ENCODE assay signal across 25 cellular contexts in the genomic region with DNA sequence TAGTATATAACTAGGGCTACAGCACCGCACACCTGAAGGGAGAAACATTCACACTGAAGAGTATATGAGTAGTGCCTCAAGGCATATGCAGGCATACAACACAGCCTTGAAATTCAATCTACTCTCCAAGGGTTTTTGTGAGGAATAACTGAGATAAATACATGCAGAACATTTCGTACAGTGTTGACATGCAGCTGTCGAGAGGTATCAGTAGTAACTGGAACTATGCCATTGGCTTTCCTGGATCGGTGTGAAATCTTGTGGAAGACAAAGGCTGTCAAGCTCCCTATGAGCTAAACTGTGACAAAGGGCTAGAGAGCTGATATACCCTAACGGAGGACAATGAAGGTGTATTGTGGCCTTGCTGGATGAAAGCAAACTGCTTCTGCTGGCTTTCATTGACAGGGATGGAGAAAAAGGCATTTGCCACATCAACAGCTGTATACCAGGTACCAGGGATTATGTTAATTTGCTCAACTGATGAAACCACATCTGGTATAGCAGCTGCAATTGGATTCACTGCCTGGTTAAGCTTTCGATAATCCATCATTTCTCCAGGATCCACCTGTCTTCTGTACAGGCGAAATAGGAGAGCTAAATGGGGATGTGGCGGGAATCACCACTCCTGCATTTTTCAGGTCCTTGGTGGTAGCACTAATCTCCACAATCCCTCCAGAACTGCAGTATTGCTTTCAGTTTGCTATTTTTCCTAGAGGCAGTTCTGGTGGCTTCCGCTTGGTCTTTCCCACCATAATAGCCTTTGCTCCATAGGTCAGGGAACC.
"Had no signal": no experiment of that assay in that cellular context is flagged by ENCODE, and none has a peak within 500 bp of the region (broad histone marks: within the 10 kb centered on the region; RNA-seq: fewer than 3 reads in every experiment).

No MANE protein-coding gene starts in this region.

- H3K4me3 ChIP-seq: lung, ovary, spleen, testis, transverse colon had no signal

- H3K36me3 ChIP-seq: ovary, WERI-Rb-1 had no signal

- DNase-seq: activated CD4-positive, alpha-beta T cell treated with anti-CD3 and anti-CD28 coated beads for 48 hours; activated CD4-positive, alpha-beta T cell treated with anti-CD3 and anti-CD28 coated beads, Interleukin-2, amount 50 U/mL, for 48 hours; activated CD8-positive, alpha-beta memory T cell treated with anti-CD3 and anti-CD28 coated beads for 24 hours; activated effector memory CD4-positive, alpha-beta T cell treated with Interleukin-2 at 50 U/mL for 16 hours; activated naive CD4-positive, alpha-beta T cell treated with Interleukin-2 at 50 U/mL for 16 hours; aorta; caudate nucleus; cortex of kidney; head of caudate nucleus; hypothalamus; immature natural killer cell; kidney; left colon; mesendoderm; ovary; spleen; stimulated activated naive CD8-positive, alpha-beta T cell treated with anti-CD3 and anti-CD28 coated beads, Interleukin-15, Interleukin-2, amounts not matched to agents 100 U/mL and 50 U/mL, for 24 hours; T-helper 17 cell; T1000; testis; transverse colon; WERI-Rb-1 had no signal

- H3K9me3 ChIP-seq: ovary, spleen, testis, transverse colon had no signal

- H3K27ac ChIP-seq: ovary, spleen, testis, transverse colon, WERI-Rb-1 had no signal

- H3K4me1 ChIP-seq: spleen, testis, transverse colon had no signal

- H3K27me3 ChIP-seq: ovary, spleen, testis, transverse colon had no signal

- ATAC-seq: activated CD4-positive, CD25-positive, alpha-beta regulatory T cell treated with anti-CD3 and anti-CD28 coated beads, Interleukin-2, amount 50 U/mL, for 24 hours; left colon; natural killer cell treated with Interleukin-12 subunit alpha and Interleukin-12 subunit beta and Interleukin-15 and Interleukin-18, amount 100 ng/mL, for 72 hours; stimulated activated naive CD8-positive, alpha-beta T cell treated with anti-CD3 and anti-CD28 coated beads, Interleukin-15, Interleukin-2, amounts not matched to agents 100 U/mL and 50 U/mL, for 24 hours; T-helper 17 cell had no signal
